In the genomic region with DNA sequence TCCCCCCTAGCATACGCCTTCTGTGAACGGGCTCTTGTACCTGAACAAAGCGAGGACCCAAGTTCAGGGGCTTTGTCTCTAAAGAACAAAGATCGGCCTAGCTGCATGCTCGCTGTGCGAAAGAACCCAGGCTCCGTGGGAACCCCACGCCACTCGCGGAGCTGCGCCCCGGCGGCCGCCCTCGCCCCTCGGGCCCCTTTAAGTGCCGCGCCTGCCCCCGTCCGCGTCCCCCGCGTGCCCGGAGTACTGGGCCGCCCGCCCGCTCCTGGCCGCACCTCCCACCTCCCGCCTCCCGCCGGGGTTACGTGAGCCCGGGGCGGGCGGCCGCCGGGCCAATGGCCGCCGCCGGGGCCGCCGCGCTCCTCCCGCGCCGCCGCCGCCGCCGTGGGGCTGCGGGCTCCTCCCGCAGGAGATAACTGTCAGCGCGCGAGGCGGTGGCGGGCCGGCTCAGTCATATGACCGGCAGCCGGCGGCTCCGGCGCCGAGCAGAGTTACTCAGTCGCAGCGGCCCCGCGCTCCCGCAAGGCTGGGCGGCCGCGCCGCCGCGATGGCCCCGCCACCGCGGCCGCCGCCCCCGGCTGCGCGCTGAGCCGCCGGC, we compare ENCODE assay signal across 8 cellular contexts. TPM values are rescaled to one million over a fixed set of nuclear protein-coding genes. Genes with fewer than 3 reads are reported as not detected.
DNase-seq lines count a peak whose midpoint lies in the region; ATAC-seq and TF ChIP-seq lines count a peak whose summit lies in the region.

A gene (plus strand): TSS at position 450 of the 598 bp plus-strand sequence. CDS start 187 bp downstream, outside the sequence.

- H3K27ac ChIP-seq in Karpas-422 (ENCODE audit: low read length) (no peak within 1 kb of the TSS), SK-N-MC (no peak within 1 kb of the TSS), ovary (peak within 1 kb of the TSS; percentile 58 to 77), thoracic aorta (peak within 1 kb of the TSS; percentile 89 to 90)

- H2AFZ ChIP-seq in Karpas-422 (ENCODE audit: low read length), result no peak within 1 kb of the TSS

- no peaks in the 10 kb centered on the region for H4K20me1 ChIP-seq in Karpas-422 (ENCODE audit: insufficient read depth, low read depth, low read length)

- ATAC-seq in GM21825 (IDR thresholded peaks at IDR 0.05; ENCODE audit: unreplicated experiment) (peak; percentile 86), Right ventricle myocardium inferior (peak; percentile 95), thoracic aorta (ENCODE audit: insufficient number of reproducible peaks, low FRiP score, low read depth) (peak; percentile 73)

- no peak for TF ChIP-seq EP300 in ovary (IDR thresholded peaks at IDR 0.05)

- H3K4me3 Mint-ChIP-seq in activated naive CD8-positive, alpha-beta T cell, result peak within 1 kb of the TSS; percentile 99

- DNase-seq in ELR (ENCODE audit: low read depth), result peak; percentile 78
- DNase-seq in Karpas-422, result no peak
- DNase-seq in SK-N-MC (ENCODE audit: low read depth, low spot score), result no peak
- DNase-seq in Right ventricle myocardium inferior (ENCODE audit: missing footprints), result peak; percentile 93
- peak; percentile 80 to 91 (median 86) for DNase-seq in ovary
- DNase-seq in thoracic aorta (ENCODE audit: low spot score), result peak; percentile 15

- no peak for TF ChIP-seq POLR2A in ovary (IDR thresholded peaks at IDR 0.05)

- H3K4me3 ChIP-seq in Karpas-422 (ENCODE audit: low read length) (peak within 1 kb of the TSS; percentile 17; the same call in 1 of the 2 replicates), SK-N-MC (peak within 1 kb of the TSS; percentile 93), ovary (peak within 1 kb of the TSS; percentile 89), thoracic aorta (peak within 1 kb of the TSS; percentile 81)

- intact Hi-C loops in Right ventricle myocardium inferior (cut with DNase I), result loop anchor here (2.0 to 5.0 kb wide), 4 partner anchors 41 to 96 kb away; a partner anchor contains a TSS
- intact Hi-C loops in ovary (cut with DNase I), result loop anchor here in 1 of 4 donors (2.0 kb wide), 1 partner anchor 48 kb away; no protein-coding TSS in a partner anchor

- H3K9me3 ChIP-seq in Karpas-422 (ENCODE audit: low read length) (no peaks in the 10 kb centered on the region), SK-N-MC (ENCODE audit: low read depth, low read length) (no peaks in the 10 kb centered on the region), ovary (no peaks in the 10 kb centered on the region), thoracic aorta (no peaks in the 10 kb centered on the region)

- H3K4me2 ChIP-seq in Karpas-422 (ENCODE audit: low read depth, low read length, poor library complexity, severe bottlenecking), result peak within 1 kb of the TSS; percentile 42

- H3K27me3 ChIP-seq in Karpas-422 (ENCODE audit: low read length) (no peaks in the 10 kb centered on the region), ovary (no peaks in the 10 kb centered on the region), thoracic aorta (replicated peaks; ENCODE audit: insufficient read depth) (no peaks in the 10 kb centered on the region)

- no peaks in the 10 kb centered on the region for H3K36me3 Mint-ChIP-seq in activated naive CD8-positive, alpha-beta T cell

- no peak for TF ChIP-seq CTCF in ovary (IDR thresholded peaks at IDR 0.05)
- TF ChIP-seq CTCF in thoracic aorta (IDR thresholded peaks at IDR 0.05), result no peak

- WGBS in ovary, 3 donors, result 0 to 3% (median 1%) methylated on average over 10 to 85 of the region's 85 CpGs

- H3K27me3 Mint-ChIP-seq in activated naive CD8-positive, alpha-beta T cell, result no peaks in the 10 kb centered on the region

- no peaks in the 10 kb centered on the region for H3K9me3 Mint-ChIP-seq in activated naive CD8-positive, alpha-beta T cell (ENCODE audit: low read depth)

- no peaks in the 10 kb centered on the region for H3K9me2 ChIP-seq in Karpas-422 (replicated peaks; ENCODE audit: insufficient read depth, low read length)

- 0 out of 2 replicates have a peak, but pooled peaks cover 2% of the 10 kb centered on the region for H3K4me1 ChIP-seq in Karpas-422 (ENCODE audit: low read length)
- H3K4me1 ChIP-seq in ovary (ENCODE audit: insufficient read depth), result peaks cover 4% of the 10 kb centered on the region
- peaks cover 13 to 50% of the 10 kb centered on the region in 2 donors for H3K4me1 ChIP-seq in thoracic aorta (ENCODE audit: control insufficient read depth in 1 of 2, low read depth in 2 of 2)

- no peaks in the 10 kb centered on the region for H3K36me3 ChIP-seq in Karpas-422 (ENCODE audit: insufficient read depth, low read length)
- H3K36me3 ChIP-seq in SK-N-MC (ENCODE audit: insufficient read depth, low read length), result no peaks in the 10 kb centered on the region
- no peaks in the 10 kb centered on the region for H3K36me3 ChIP-seq in ovary
- H3K36me3 ChIP-seq in thoracic aorta, result no peaks in the 10 kb centered on the region

- peak within 1 kb of the TSS; percentile 93 for H3K27ac Mint-ChIP-seq in activated naive CD8-positive, alpha-beta T cell

- H3K4me1 Mint-ChIP-seq in activated naive CD8-positive, alpha-beta T cell (ENCODE audit: low read depth), result peaks cover 46% of the 10 kb centered on the region

- no peaks in the 10 kb centered on the region for H3K79me2 ChIP-seq in Karpas-422 (ENCODE audit: low read length)

- H3K9ac ChIP-seq in Karpas-422 (ENCODE audit: low read length) (peak within 1 kb of the TSS; percentile 37; the same call in 1 of the 2 replicates), SK-N-MC (ENCODE audit: insufficient read length) (peak within 1 kb of the TSS; percentile 91)

RNA-seq across cellular contexts. Expression of the gene that starts here (rescaled TPM):
- 0.04 and 0.56 TPM in 2 replicates for total RNA-seq in Karpas-422 (2014; rRNA removed; shearing (Covaris generic); ENCODE audit: low replicate concordance)
- total RNA-seq in Right ventricle myocardium inferior, result 46.2 TPM
- 10 to 100 TPM; 10.8 to 34.1 (median 20.9) TPM for total RNA-seq in ovary
- polyA plus RNA-seq in ovary, result 10 to 100 TPM in 1 of 2 donors, 1 to 10 TPM in 1; 6.1 to 18.3 TPM
- 100 to 1,000 TPM in 1 of 2 donors, 10 to 100 TPM in 1; 47.9 to 121 TPM for total RNA-seq in thoracic aorta

Comparison
In these comparisons a context has a peak if more than half of its experiments do, and no peak if none do; other contexts are left out.
1. DNase-seq: peak in ELR (single experiment), Right ventricle myocardium inferior (single experiment), ovary (5 of 5) and thoracic aorta (single experiment); none in Karpas-422 (single experiment) and SK-N-MC (single experiment).
2. H3K27ac ChIP-seq: peak in ovary (2 of 2) and thoracic aorta (2 of 2); none in Karpas-422 (single experiment) and SK-N-MC (single experiment).
3. H3K4me3 ChIP-seq: peak in every context shown above with its lines; median percentile 93 in SK-N-MC; 89 in ovary; 81 in thoracic aorta; 17 in Karpas-422.
4. Peak in every context shown above with its lines, with median percentiles within 50 percentile points of each other: ATAC-seq.